ENCODE assay signal across 26 cellular contexts in genomic region chrX:98299785-98300184, GRCh38.
DNase-seq lines count a peak whose midpoint lies in the region; ATAC-seq and TF ChIP-seq lines count a peak whose summit lies in the region.
"Had no signal": no experiment of that assay in that cellular context is flagged by ENCODE, and none has a peak within 500 bp of the region (broad histone marks: within the 10 kb centered on the region; RNA-seq: fewer than 3 reads in every experiment).

No MANE protein-coding gene starts in this region.

- H3K4me1 Mint-ChIP-seq in MCF 10A (ENCODE audit: insufficient read depth, unreplicated experiment), result no peaks in the 10 kb centered on the region

- TF ChIP-seq CTCF in MCF 10A (IDR thresholded peaks at IDR 0.05; ENCODE audit: unreplicated experiment) (no peak), breast epithelium (IDR thresholded peaks at IDR 0.05) (no peak), epithelial cell of esophagus (IDR thresholded peaks at IDR 0.05; ENCODE audit: insufficient read depth, low read depth, low read length, missing control alignments) (no peak)

- no peaks in the 10 kb centered on the region for H3K36me3 ChIP-seq in breast epithelium
- H3K36me3 ChIP-seq: BLaER1 treated with 17β-estradiol and CSF1 and Interleukin-3, amounts not matched to agents 10 nM and 100 nM; SJCRH30 had no signal

- peak; percentile 0 for DNase-seq in MCF 10A (ENCODE audit: unreplicated experiment)
- no peak for DNase-seq in breast epithelium (ENCODE audit: low spot score in 2 of 2)
- DNase-seq in RPMI7951 (ENCODE audit: low read depth), result peak; percentile 1
- DNase-seq in epithelial cell of esophagus (ENCODE audit: low read depth), result peak; percentile 2
- peak; percentile 18 for DNase-seq in stromal cell of bone marrow (ENCODE audit: low read depth)
- no peak for DNase-seq in left ventricle myocardium superior
- no peak for DNase-seq in NCI-H128 (lab: John Stamatoyannopoulos, UW; ENCODE audit: unreplicated experiment)
- DNase-seq in A172 (ENCODE audit: low spot score), result no peak
- DNase-seq: 8988T; AML-193; CD4-positive, alpha-beta T cell; EL; GDM1; H9; NCI-H1105; NCI-H146; NCI-H1930; NCI-H2107; NCI-H526 treated with DMSO at 0.1 percent for 48 hours; OCI-M1; SJCRH30 had no signal

- H3K27ac ChIP-seq in breast epithelium, result no peak overlapping the region
- H3K27ac ChIP-seq: BLaER1 treated with 17β-estradiol and CSF1 and Interleukin-3, amounts not matched to agents 10 nM and 100 nM; SJCRH30 had no signal

- peaks cover 7% of the 10 kb centered on the region for H3K36me3 Mint-ChIP-seq in MCF 10A (ENCODE audit: insufficient read depth, unreplicated experiment)

- no TSS peak for BruUV-seq in MCF 10A (replicated peaks; lab: Mats Ljungman, UMichigan)

- H3K4me1 ChIP-seq in breast epithelium, result no peaks in the 10 kb centered on the region
- H3K4me1 ChIP-seq: BLaER1 treated with 17β-estradiol and CSF1 and Interleukin-3, amounts not matched to agents 10 nM and 100 nM; SJCRH30 had no signal

- TF ChIP-seq POLR2A in breast epithelium (IDR thresholded peaks at IDR 0.05), result no peak

- H3K4me3 ChIP-seq in breast epithelium (no peak overlapping the region), epithelial cell of esophagus (ENCODE audit: low read length) (no peak overlapping the region)
- H3K4me3 ChIP-seq: BLaER1 treated with 17β-estradiol and CSF1 and Interleukin-3, amounts not matched to agents 10 nM and 100 nM; GM12878; GM23338; SJCRH30 had no signal

- ATAC-seq in left ventricle myocardium superior, result no peak
- ATAC-seq: GM12878, GM23338, Right ventricle myocardium inferior, SK-N-SH treated with all-trans-retinoic acid at 6 μM for 48 hours had no signal

- no peaks in the 10 kb centered on the region for H3K27me3 Mint-ChIP-seq in MCF 10A (ENCODE audit: insufficient read depth, unreplicated experiment)
- H3K27me3 Mint-ChIP-seq: CD4-positive, alpha-beta T cell had no signal

- H3K4me3 Mint-ChIP-seq in MCF 10A (ENCODE audit: unreplicated experiment), result no peak overlapping the region
- H3K4me3 Mint-ChIP-seq: CD4-positive, alpha-beta T cell; GM23338; H9 had no signal

- peaks cover 5% of the 10 kb centered on the region for H3K9me3 Mint-ChIP-seq in MCF 10A (ENCODE audit: unreplicated experiment)
- H3K9me3 Mint-ChIP-seq: CD4-positive, alpha-beta T cell had no signal

- peaks cover 4 to 8% of the 10 kb centered on the region in 2 donors for H3K9me3 ChIP-seq in breast epithelium
- H3K9me3 ChIP-seq: BLaER1 treated with 17β-estradiol and CSF1 and Interleukin-3, amounts not matched to agents 10 nM and 100 nM; SJCRH30 had no signal

- H3K27me3 ChIP-seq in breast epithelium, result peaks cover 0 to 5% of the 10 kb centered on the region in 2 donors
- H3K27me3 ChIP-seq: SJCRH30 had no signal

- CTCF ChIA-PET in MCF 10A (lab: Yijun Ruan, JAX), result no interaction called here

- no peak overlapping the region for H3K27ac Mint-ChIP-seq in MCF 10A (ENCODE audit: low read depth, unreplicated experiment)
- H3K27ac Mint-ChIP-seq: CD4-positive, alpha-beta T cell; GM23338; H9 had no signal

- POLR2A ChIA-PET in MCF 10A (lab: Yijun Ruan, JAX), result no interaction called here

- intact Hi-C loops in MCF 10A (cut with micrococcal nuclease) (no loop called here), breast epithelium (cut with DNase I; ENCODE audit: low total_unique reads) (no loop called here), left ventricle myocardium superior (cut with micrococcal nuclease) (no loop called here)

Comparison
In these comparisons a context has a peak if more than half of its experiments do, and no peak if none do; other contexts are left out.
1. DNase-seq: peak in MCF 10A (single experiment), RPMI7951 (single experiment), epithelial cell of esophagus (single experiment) and stromal cell of bone marrow (single experiment); none in breast epithelium (0 of 2), left ventricle myocardium superior (single experiment), NCI-H128 (single experiment) and A172 (single experiment).